In genomic region chr18:79393626-79394401, GRCh38 we compare ENCODE assay signal across 8 cellular contexts. TPM values are rescaled to one million over a fixed set of nuclear protein-coding genes. Genes with fewer than 3 reads are reported as not detected.
DNase-seq lines count a peak whose midpoint lies in the region; ATAC-seq, FAIRE-seq and TF ChIP-seq lines count a peak whose summit lies in the region.

No MANE protein-coding gene starts in this region.

- no peaks in the 10 kb centered on the region for H3K79me2 ChIP-seq in GM12878 (ENCODE audit: control insufficient read depth, insufficient read depth, low read length)

- TF ChIP-seq CTCF in GM12878 (IDR thresholded peaks at IDR 0.05 in 2 of 3, conservative IDR thresholded peaks at IDR 0.05 in 1 of 3; ENCODE audit: control insufficient read depth in 2 of 3, extremely low read depth in 1 of 3, insufficient read depth in 1 of 3, low read depth in 3 of 3, low read length in 3 of 3): no peak
- TF ChIP-seq CTCF in prostate gland (IDR thresholded peaks at IDR 0.05): no peak

- H3K27ac ChIP-seq in GM12878 (ENCODE audit: control insufficient read depth, insufficient read depth) (no peak overlapping the region), prostate gland (peak overlapping the region; percentile 68 to 75)

- no peak for TF ChIP-seq RAD21 in GM12878 (IDR thresholded peaks at IDR 0.05; ENCODE audit: insufficient read depth, low read depth, low read length)

- POLR2A ChIA-PET in GM12878 (lab: Charles Lee): interaction anchor here (0.6 to 1.3 kb wide), 3 partner anchors 19 to 50 kb away, joined by 3 to 5 read pairs (median 4); no protein-coding TSS in a partner anchor

- in situ Hi-C loops in GM12878 (cut with MboI): loop anchor here (10.0 kb wide), 1 partner anchor 561 kb away; the partner anchor contains the start of gene SLC66A2

- SMC1A ChIA-PET in GM12878 (lab: Charles Lee; ENCODE audit: uncharacterized antibody, unreplicated experiment): interaction anchor here (0.6 to 1.3 kb wide), 6 partner anchors 19 to 136 kb away, joined by 3 to 8 read pairs (median 4); no protein-coding TSS in a partner anchor

- no peak for FAIRE-seq in GM12878 (lab: Jason Lieb, UNC)

- intact Hi-C loops in GM12878 (cut with micrococcal nuclease; ENCODE audit: unreplicated experiment) (no loop called here), prostate gland (cut with DNase I) (no loop called here)

- TF ChIP-seq POLR2A in GM12878 (IDR thresholded peaks at IDR 0.05; ENCODE audit: low read depth, low read length) (no peak), prostate gland (IDR thresholded peaks at IDR 0.05) (peak; percentile 10)

- BruUV-seq in GM12878 (replicated peaks; lab: Mats Ljungman, UMichigan): no TSS peak

- no peak overlapping the region for H3K9ac ChIP-seq in GM12878 (ENCODE audit: control insufficient read depth, insufficient read depth, low read length)

- no peak for TF ChIP-seq EP300 in GM12878 (IDR thresholded peaks at IDR 0.05; ENCODE audit: borderline replicate concordance in 1 of 2, control insufficient read depth in 1 of 2, low read depth in 2 of 2, low read length in 2 of 2)

- H3K27me3 ChIP-seq in GM12878 (replicated peaks in 1 of 2; ENCODE audit: control insufficient read depth in 2 of 2, insufficient read depth in 2 of 2, low read length in 1 of 2) (peaks cover 2 to 21% of the 10 kb centered on the region in 2 experiments; a peak in 3 of 4 replicates), prostate gland (replicated peaks; ENCODE audit: insufficient read depth) (no peaks in the 10 kb centered on the region)

- RAD21 ChIA-PET in GM12878 (lab: Charles Lee; ENCODE audit: unreplicated experiment): interaction anchor here (0.9 to 2.3 kb wide), 9 partner anchors 10 to 231 kb away, joined by 3 to 8 read pairs (median 4); no protein-coding TSS in a partner anchor

- H4K20me1 ChIP-seq in GM12878 (ENCODE audit: control insufficient read depth, insufficient read depth): no peaks in the 10 kb centered on the region

- H3K4me2 ChIP-seq in GM12878 (ENCODE audit: control insufficient read depth, insufficient read depth): peak overlapping the region; percentile 79

- CTCF ChIA-PET in GM12878 (lab: Yijun Ruan, JAX): interaction anchor here (0.7 to 2.7 kb wide), 9 partner anchors 9 to 249 kb away, joined by 3 to 21 read pairs (median 4); no protein-coding TSS in a partner anchor

- ATAC-seq in GM12878: peak; percentile 35
- no peak for ATAC-seq in HG02623 (IDR thresholded peaks at IDR 0.05; ENCODE audit: unreplicated experiment)
- no peak for ATAC-seq in HG02852 (IDR thresholded peaks at IDR 0.05; ENCODE audit: unreplicated experiment)

- H3K9me3 ChIP-seq in GM12878 (replicated peaks; ENCODE audit: control insufficient read depth, insufficient read depth, low read length) (no peaks in the 10 kb centered on the region), prostate gland (no peaks in the 10 kb centered on the region)

- peak overlapping the region; percentile 23; the same call in 1 of the 2 replicates for H2AFZ ChIP-seq in GM12878 (ENCODE audit: control insufficient read depth, low read depth, low read length)

- no peaks in the 10 kb centered on the region for H3K36me3 ChIP-seq in GM12878 (ENCODE audit: control insufficient read depth in 2 of 2, insufficient read depth in 2 of 2, low read length in 1 of 2)
- no peaks in the 10 kb centered on the region for H3K36me3 ChIP-seq in prostate gland

- WGBS in GM12878 (ENCODE audit: insufficient coverage, insufficient replicate concordance, low lambda C conversion rate, missing lambda C conversion rate): 1% methylated on average over 43 of the region's 67 CpGs
- under 1% methylated on average over 67 of the region's 67 CpGs for WGBS in prostate gland

- DNase-seq in DMS79 (lab: John Stamatoyannopoulos, UW) (peak; percentile 80), HT1080 (ENCODE audit: low read depth) (peak; percentile 69), RPMI8226 (peak; percentile 70), GM12878 (ENCODE audit: low read depth, low spot score) (no peak), hepatic stellate cell (ENCODE audit: low spot score) (peak; percentile 95), prostate gland (ENCODE audit: low spot score) (peak; percentile 71)

- H3K4me3 ChIP-seq in GM12878 (peak overlapping the region; percentile 68), prostate gland (peak overlapping the region; percentile 45 to 54)

- peaks cover 12% of the 10 kb centered on the region for H3K4me1 ChIP-seq in GM12878 (ENCODE audit: control insufficient read depth, insufficient read depth, low read length)
- peaks cover 3% of the 10 kb centered on the region for H3K4me1 ChIP-seq in prostate gland (replicated peaks)

TF ChIP-seq in GM12878, 131 proteins besides CTCF, POLR2A, EP300 and RAD21 (continues in another document):
- TF ChIP-seq SRF (IDR thresholded peaks at IDR 0.05; ENCODE audit: low read depth in 2 of 2, low read length in 2 of 2) (no peak), REST (IDR thresholded peaks at IDR 0.05; ENCODE audit: low read depth, low read length) (no peak), WRNIP1 (IDR thresholded peaks at IDR 0.05; ENCODE audit: borderline replicate concordance, low read depth, low read length) (no peak), RBBP5 (conservative IDR thresholded peaks at IDR 0.05) (no peak), USF1 (IDR thresholded peaks at IDR 0.05; ENCODE audit: borderline replicate concordance, extremely low read length, insufficient read depth, low read depth, low read length) (peak; percentile 68), IKZF1 (conservative IDR thresholded peaks at IDR 0.05) (peak; percentile 50), MEF2A (IDR thresholded peaks at IDR 0.05; ENCODE audit: insufficient read depth, low read depth, low read length) (0 out of 2 replicates have a peak, but pooled peaks have one; percentile 30), SMARCA5 (IDR thresholded peaks at IDR 0.05) (no peak), ZNF217 (IDR thresholded peaks at IDR 0.05) (0 out of 2 replicates have a peak, but pooled peaks have one; percentile 25), MEF2B (IDR thresholded peaks at IDR 0.05; ENCODE audit: partially characterized antibody, poor library complexity, severe bottlenecking) (peak; percentile 35)

RNA-seq across cellular contexts. Expression of gene NFATC1, which starts 1.9 kb away (rescaled TPM):
- total RNA-seq in HT1080 (2014; rRNA removed; shearing (Covaris generic)): 0.10 TPM in 1 of 2 replicates, not detected in the other
- 0.46 and 0.64 TPM in 2 replicates for polyA plus RNA-seq in HT1080 (2015; cell fraction: cytosol; rRNA removed)
- polyA plus RNA-seq in HT1080 (2015; cell fraction: nucleus; rRNA removed): 0.19 and 0.73 TPM in 2 replicates
- total RNA-seq in GM12878 (2013; cell fraction: nucleolus; rRNA removed): 57.2 and 65.1 TPM in 2 replicates
- 6.4 and 6.7 TPM in 2 replicates for total RNA-seq in GM12878 (2014; rRNA removed)
- 2.4 and 3.6 TPM in 2 replicates for total RNA-seq in GM12878 (2014; rRNA removed; fragmentation: Illumina TruSeq; extraction: Trizol)
- total RNA-seq in GM12878 (2021): 17.5 and 20.8 TPM in 2 replicates
- polyA plus RNA-seq in GM12878 (2011; ENCODE audit: low read depth): 9.8 TPM
- polyA plus RNA-seq in GM12878 (2011; rRNA removed): 0.99 and 2.9 TPM in 2 replicates
- 3.3 and 4.5 TPM in 2 replicates for polyA plus RNA-seq in GM12878 (2011; cell fraction: cytosol; rRNA removed)
- 10.7 and 13.4 TPM in 2 replicates for polyA plus RNA-seq in GM12878 (2011; cell fraction: nucleus; rRNA removed)
- polyA plus RNA-seq in GM12878 (2012): 14.9 and 19.6 TPM in 2 replicates
- 3.1 and 4.7 TPM in 2 replicates for polyA plus RNA-seq in GM12878 (2014; fragmentation: Illumina TruSeq; extraction: Trizol)
- polyA plus RNA-seq in GM12878 (2014; fragmentation: Nextera tagmentation; extraction: Ambion mirVana): 1 to 10 TPM in 1 of 2 experiments, under 1 TPM in 1; 0.84 to 2.6 TPM
- polyA plus RNA-seq in GM12878 (2014; rRNA removed): 8.4 and 9.9 TPM in 2 replicates
- 1 to 10 TPM; 5.4 to 6.8 TPM for polyA plus RNA-seq in GM12878 (2016; fragmentation: Nextera tagmentation; extraction: Ambion mirVana)
- polyA minus RNA-seq in GM12878 (2011; rRNA and poly(A)+ RNA removed): 3.4 and 7.4 TPM in 2 replicates
- 7.1 TPM in 2 replicates for polyA minus RNA-seq in GM12878 (2011; cell fraction: cytosol; rRNA and poly(A)+ RNA removed)
- 10.3 and 14.7 TPM in 2 replicates for polyA minus RNA-seq in GM12878 (2011; cell fraction: nucleus; rRNA and poly(A)+ RNA removed)
- total RNA-seq in prostate gland: 10 to 100 TPM; 16.8 to 24.6 TPM
